ENCODE assay signal across 8 cellular contexts in genomic region chr3:14460342-14461005, GRCh38. TPM values are rescaled to one million over a fixed set of nuclear protein-coding genes. Genes with fewer than 3 reads are reported as not detected.
A peak's percentile ranks its signal among the peaks of the same experiment; 100 is the strongest.
DNase-seq lines count a peak whose midpoint lies in the region; ATAC-seq, FAIRE-seq and TF ChIP-seq lines count a peak whose summit lies in the region.

No MANE protein-coding gene starts in this region.

- FAIRE-seq in K562 (lab: Jason Lieb, UNC), result no peak

- TF ChIP-seq EP300 in K562 (IDR thresholded peaks at IDR 0.05; ENCODE audit: low read length), result no peak

- no peak overlapping the region for H3K27ac ChIP-seq in K562 (ENCODE audit: extremely low read depth, low read depth, low read length)

- CTCF ChIA-PET in K562 (lab: Yijun Ruan, JAX; ENCODE audit: low intra/inter-chr PET ratio), result interaction anchor here (2.3 to 4.7 kb wide), 3 partner anchors 199 to 563 kb away, joined by 13 to 69 read pairs (median 55); no protein-coding TSS in a partner anchor

- in situ Hi-C loops in K562 (cut with MboI), result loop anchor here (5.0 kb wide), 1 partner anchor 258 kb away; no protein-coding TSS in a partner anchor

- no peak for ATAC-seq in K562
- ATAC-seq in activated CD4-positive, CD25-positive, alpha-beta regulatory T cell treated with anti-CD3 and anti-CD28 coated beads, Interleukin-2, amount 50 U/mL, for 24 hours, result no peak

- TF ChIP-seq POLR2A in K562 (conservative IDR thresholded peaks at IDR 0.05), result 0 out of 2 replicates have a peak, but pooled peaks have one; percentile 44

- no peaks in the 10 kb centered on the region for H3K27me3 ChIP-seq in K562 (ENCODE audit: control insufficient read depth in 2 of 2, insufficient read depth in 2 of 2, low read length in 2 of 2)

- H3K4me3 ChIP-seq in K562, result no peak overlapping the region

- no peak for TF ChIP-seq RAD21 in K562 (CRISPR knock-in tag; conservative IDR thresholded peaks at IDR 0.05 in 1 of 2, IDR thresholded peaks at IDR 0.05 in 1 of 2)

- H3K4me1 ChIP-seq in K562 (replicated peaks in 1 of 2; ENCODE audit: control insufficient read depth in 2 of 2, insufficient read depth in 2 of 2, low read length in 2 of 2), result peaks cover 9 to 12% of the 10 kb centered on the region in 2 experiments; a peak in 3 of 5 replicates

- no peaks in the 10 kb centered on the region for H4K20me1 ChIP-seq in K562 (replicated peaks; ENCODE audit: control insufficient read depth, insufficient read depth, low read length)

- DNase-seq in M059J (ENCODE audit: low read depth) (peak; percentile 85), K562 (ENCODE audit: extremely low read depth in 1 of 4, low spot score in 3 of 4) (no peak), iris pigment epithelial cell (ENCODE audit: low read depth) (peak; percentile 90), stromal cell of bone marrow (ENCODE audit: low read depth) (peak; percentile 95), NCI-H2081 treated with DMSO at 0.1 percent for 48 hours (lab: John Stamatoyannopoulos, UW) (no peak), OCI-M1 (lab: John Stamatoyannopoulos, UW) (no peak)
- DNase-seq in activated effector memory CD4-positive, alpha-beta T cell treated with Interleukin-2 at 50 U/mL for 16 hours, result no peak

- POLR2A ChIA-PET in K562 (lab: Yijun Ruan, JAX), result interaction anchor here (0.6 to 1.1 kb wide), 4 partner anchors 19 to 520 kb away, joined by 3 to 4 read pairs (median 3); no protein-coding TSS in a partner anchor

- no peak overlapping the region for H3K4me2 ChIP-seq in K562 (ENCODE audit: insufficient read depth, low read length)

- H3K9ac ChIP-seq in K562 (ENCODE audit: insufficient read depth in 1 of 2, low read depth in 2 of 2, low read length in 2 of 2), result peak overlapping the region in 1 of 2 experiments; percentile 12; a peak in 1 of 4 replicates

- 89% methylated on average over 9 of the region's 9 CpGs for WGBS in K562 (ENCODE audit: insufficient coverage, low coverage, missing lambda C conversion rate)

- intact Hi-C loops in K562 (cut with micrococcal nuclease), result loop anchor here (2.0 to 10.0 kb wide), 2 partner anchors 200 to 566 kb away; no protein-coding TSS in a partner anchor

- BruUV-seq in K562 (replicated peaks; lab: Mats Ljungman, UMichigan), result TSS peak; percentile 13

- H3K36me3 ChIP-seq in K562 (ENCODE audit: control insufficient read depth, insufficient read depth, low read length), result peaks cover 100% of the 10 kb centered on the region

- no peak for TF ChIP-seq CTCF in K562 (IDR thresholded peaks at IDR 0.05 in 2 of 3, conservative IDR thresholded peaks at IDR 0.05 in 1 of 3; ENCODE audit: insufficient read depth in 2 of 3, low read depth in 1 of 3, low read length in 3 of 3)

- no peak overlapping the region for H2AFZ ChIP-seq in K562 (ENCODE audit: low read depth, low read length)

- H3K9me3 ChIP-seq in K562 (replicated peaks; ENCODE audit: control insufficient read depth, insufficient read depth, low read depth, low read length), result no peaks in the 10 kb centered on the region

- H3K79me2 ChIP-seq in K562 (ENCODE audit: control insufficient read depth, insufficient read depth, low read length), result no peaks in the 10 kb centered on the region

- peaks cover 3% of the 10 kb centered on the region for H3K9me1 ChIP-seq in K562 (ENCODE audit: control insufficient read depth, insufficient read depth, low read length)

TF ChIP-seq in K562, 482 proteins besides CTCF, POLR2A, EP300 and RAD21:
- no peak for TF ChIP-seq ZNF232 (CRISPR knock-in tag; IDR thresholded peaks at IDR 0.05)
- no peak for TF ChIP-seq ELF2 (CRISPR knock-in tag; IDR thresholded peaks at IDR 0.05)
- TF ChIP-seq MYNN (IDR thresholded peaks at IDR 0.05), result 0 out of 2 replicates have a peak, but pooled peaks have one; percentile 10
- no peak for TF ChIP-seq MYNN (CRISPR knock-in tag; IDR thresholded peaks at IDR 0.05)
- peak; percentile 19 for TF ChIP-seq ZFP36 (IDR thresholded peaks at IDR 0.05; ENCODE audit: low read depth, low read length, partially characterized antibody)
- peak; percentile 69 for TF ChIP-seq POLR2G (IDR thresholded peaks at IDR 0.05; ENCODE audit: low read depth, low read length)
- no peak for TF ChIP-seq HNRNPL (IDR thresholded peaks at IDR 0.05; ENCODE audit: low read depth, low read length)
- TF ChIP-seq LCOR (CRISPR knock-in tag; IDR thresholded peaks at IDR 0.05), result 0 out of 2 replicates have a peak, but pooled peaks have one; percentile 23
- no peak for TF ChIP-seq KDM1A (IDR thresholded peaks at IDR 0.05)
- no peak for TF ChIP-seq U2AF2 (optimal IDR thresholded peaks at IDR 0.05; ENCODE audit: low read depth, low read length)
- TF ChIP-seq FIP1L1 (IDR thresholded peaks at IDR 0.05; ENCODE audit: low read depth, low read length, poor library complexity, severe bottlenecking), result no peak
- peak; percentile 55 for TF ChIP-seq RBM25 (IDR thresholded peaks at IDR 0.05; ENCODE audit: low read depth, low read length, severe bottlenecking)
- no peak for TF ChIP-seq OTX1 (CRISPR knock-in tag; IDR thresholded peaks at IDR 0.05)

RNA-seq across cellular contexts. Expression of gene SLC6A6, which starts 58.1 kb away (rescaled TPM):
- 24.6 and 43.3 TPM in 2 replicates for total RNA-seq in M059J (2014; rRNA removed; shearing (Covaris generic))
- total RNA-seq in K562 (2011; cell fraction: chromatin; rRNA removed; ENCODE audit: low replicate concordance), result 361 and 756 TPM in 2 replicates
- total RNA-seq in K562 (2011; cell fraction: nucleolus; rRNA removed), result 315 and 326 TPM in 2 replicates
- total RNA-seq in K562 (2011; cell fraction: nucleoplasm; rRNA removed), result 358 and 388 TPM in 2 replicates
- total RNA-seq in K562 (2014; rRNA removed) (106 and 223 TPM in 2 replicates), K562 (2014; rRNA removed; fragmentation: Illumina TruSeq; extraction: Trizol) (79.6 and 90.2 TPM in 2 replicates), K562 (2015; rRNA removed; fragmentation: Illumina TruSeq; extraction: Trizol) (91.9 and 93.2 TPM in 2 replicates), K562 (2021) (194 and 203 TPM in 2 replicates)
- polyA plus RNA-seq in K562 (2011; rRNA removed) (71.4 and 100 TPM in 2 replicates), K562 (2014; fragmentation: Illumina TruSeq; extraction: Trizol) (121 and 139 TPM in 2 replicates), K562 (2014; fragmentation: Nextera tagmentation; extraction: Ambion mirVana) (10 to 100 TPM; 12.3 to 14.8 TPM), K562 (2014; rRNA removed) (111 and 129 TPM in 2 replicates)
- polyA plus RNA-seq in K562 (2011; cell fraction: cytosol; rRNA removed), result 56.5 and 73.9 TPM in 2 replicates
- polyA plus RNA-seq in K562 (2011; cell fraction: nucleus; rRNA removed), result 434 and 457 TPM in 2 replicates
- 52.3 and 64.9 TPM in 2 replicates for polyA plus RNA-seq in K562 (2012)
- polyA minus RNA-seq in K562 (2011; rRNA and poly(A)+ RNA removed), result 75.5 and 106 TPM in 2 replicates
- 40.8 and 83.0 TPM in 2 replicates for polyA minus RNA-seq in K562 (2011; cell fraction: cytosol; rRNA and poly(A)+ RNA removed)
- polyA minus RNA-seq in K562 (2011; cell fraction: nucleus; rRNA and poly(A)+ RNA removed), result 138 and 192 TPM in 2 replicates

Comparison
In these comparisons a context has a peak if more than half of its experiments do, and no peak if none do; other contexts are left out.
1. DNase-seq: peak in M059J (single experiment), iris pigment epithelial cell (single experiment) and stromal cell of bone marrow (single experiment); none in K562 (0 of 4), NCI-H2081 treated with DMSO at 0.1 percent for 48 hours (single experiment), activated effector memory CD4-positive, alpha-beta T cell treated with Interleukin-2 at 50 U/mL for 16 hours (single experiment) and OCI-M1 (single experiment).